Comparison of ENCODE assay signal across 8 cellular contexts in genomic region chr9:35604578-35605335, GRCh38. TPM values are rescaled to one million over a fixed set of nuclear protein-coding genes. Genes with fewer than 3 reads are reported as not detected.
A peak's percentile ranks its signal among the peaks of the same experiment; 100 is the strongest.
DNase-seq lines count a peak whose midpoint lies in the region; ATAC-seq and TF ChIP-seq lines count a peak whose summit lies in the region.

TSS of gene TESK1 (plus strand) at chr9:35605262. CDS start at chr9:35605620, 358 bp downstream.

- H3K4me1 ChIP-seq in breast epithelium = peaks cover 5 to 10% of the 10 kb centered on the region in 2 donors
- H3K4me1 ChIP-seq in skeletal muscle tissue (ENCODE audit: control insufficient read depth in 3 of 3, insufficient read depth in 3 of 3, low read length in 3 of 3) = peaks cover 40 to 61% (median 51%) of the 10 kb centered on the region in 3 donors

- H3K27ac ChIP-seq in WERI-Rb-1 = peak within 1 kb of the TSS; percentile 69
- H3K27ac ChIP-seq in breast epithelium = peak within 1 kb of the TSS; percentile 87 to 91
- H3K27ac ChIP-seq in skeletal muscle tissue (ENCODE audit: low read depth, low read length) = peak within 1 kb of the TSS; percentile 97

- intact Hi-C loops in breast epithelium (cut with DNase I; ENCODE audit: low total_unique reads) = loop anchor here (5.0 kb wide), 1 partner anchor 48 kb away; the partner anchor contains the start of gene SIT1

- H3K4me3 ChIP-seq in WERI-Rb-1 (ENCODE audit: low read depth, low read length) = peak within 1 kb of the TSS; percentile 80
- peak within 1 kb of the TSS; percentile 65 to 83 (median 77) for H3K4me3 ChIP-seq in breast epithelium
- peak within 1 kb of the TSS; percentile 82 to 97 (median 93) for H3K4me3 ChIP-seq in skeletal muscle tissue (ENCODE audit: low read length in 3 of 3)

- H3K36me3 ChIP-seq in WERI-Rb-1 = peaks cover 31% of the 10 kb centered on the region
- peaks cover 9% of the 10 kb centered on the region for H3K36me3 ChIP-seq in breast epithelium
- peaks cover 13 to 20% (median 16%) of the 10 kb centered on the region in 3 donors for H3K36me3 ChIP-seq in skeletal muscle tissue (ENCODE audit: control insufficient read depth in 3 of 3, insufficient read depth in 3 of 3, low read length in 3 of 3)

- H3K9me3 ChIP-seq in WERI-Rb-1 (ENCODE audit: severe bottlenecking) (no peaks in the 10 kb centered on the region), breast epithelium (no peaks in the 10 kb centered on the region), skeletal muscle tissue (ENCODE audit: control insufficient read depth in 3 of 3, low read length in 3 of 3) (no peaks in the 10 kb centered on the region)

- TF ChIP-seq POLR2A in breast epithelium (IDR thresholded peaks at IDR 0.05) = no peak

- TF ChIP-seq CTCF in WERI-Rb-1 (IDR thresholded peaks at IDR 0.05; ENCODE audit: low read depth, low read length) = no peak
- no peak for TF ChIP-seq CTCF in breast epithelium (IDR thresholded peaks at IDR 0.05)

- DNase-seq in NCI-H1694 (lab: John Stamatoyannopoulos, UW) = peak; percentile 14
- peak; percentile 90 for DNase-seq in WERI-Rb-1
- peak; percentile 61 to 76 for DNase-seq in breast epithelium (ENCODE audit: low spot score in 2 of 2)
- DNase-seq in iPS-NIHi11 (ENCODE audit: low spot score) = peak; percentile 94
- no peak for DNase-seq in amniotic stem cell (lab: John Stamatoyannopoulos, UW)

- H3K9ac ChIP-seq in skeletal muscle tissue (ENCODE audit: low read depth in 1 of 3, low read length in 3 of 3) = peak within 1 kb of the TSS; percentile 93 to 99 (median 95)

- H3K27me3 ChIP-seq in WERI-Rb-1 (ENCODE audit: insufficient read depth, low read depth, severe bottlenecking) (no peaks in the 10 kb centered on the region), breast epithelium (no peaks in the 10 kb centered on the region), skeletal muscle tissue (ENCODE audit: control insufficient read depth in 3 of 3, insufficient read depth in 3 of 3, low read length in 3 of 3) (no peaks in the 10 kb centered on the region)

- peak; percentile 48 for ATAC-seq in GM18502 (IDR thresholded peaks at IDR 0.05; ENCODE audit: poor library complexity, unreplicated experiment)
- peak; percentile 46 for ATAC-seq in HG02798 (IDR thresholded peaks at IDR 0.05; ENCODE audit: poor library complexity, unreplicated experiment)

RNA-seq across cellular contexts. Expression of gene TESK1, which starts in this region (rescaled TPM):
- total RNA-seq in breast epithelium (10 to 100 TPM; 26.5 to 50.4 (median 33.8) TPM), skeletal muscle tissue (8.4 TPM)
